24 cellular contexts compared by ENCODE assay signal in genomic region chr5:173816728-173817127, GRCh38.
"Had no signal": no experiment of that assay in that cellular context is flagged by ENCODE, and none has a peak within 500 bp of the region (broad histone marks: within the 10 kb centered on the region; RNA-seq: fewer than 3 reads in every experiment).

No MANE protein-coding gene starts in this region.

- H3K9ac ChIP-seq: neural progenitor cell had no signal

- H3K4me2 ChIP-seq: neural progenitor cell had no signal

- FAIRE-seq: endometrium, frontal cortex, small intestine had no signal

- H3K27me3 ChIP-seq: dorsolateral prefrontal cortex, heart left ventricle, neural progenitor cell, ovary, testis, tibial nerve had no signal

- H3K4me3 ChIP-seq: dorsolateral prefrontal cortex, heart left ventricle, lung, neural progenitor cell, ovary, testis, tibial nerve had no signal

- H3K36me3 ChIP-seq: heart left ventricle, neural progenitor cell, ovary, tibial nerve had no signal

- H3K36me3 Mint-ChIP-seq: neural progenitor cell had no signal

- ATAC-seq: heart left ventricle; left ventricle myocardium superior; naive thymus-derived CD4-positive, alpha-beta T cell; right cardiac atrium; stimulated activated effector memory CD8-positive, alpha-beta T cell treated with anti-CD3 and anti-CD28 coated beads, Interleukin-12 subunit alpha, Interleukin-12 subunit beta, amount 100 ng/mL, for 72 hours had no signal

- H3K27me3 Mint-ChIP-seq: progenitor cell of endocrine pancreas had no signal

- H3K4me3 Mint-ChIP-seq: naive thymus-derived CD4-positive, alpha-beta T cell; neural progenitor cell; stimulated activated effector memory CD8-positive, alpha-beta T cell treated with anti-CD3 and anti-CD28 coated beads, Interleukin-12 subunit alpha, Interleukin-12 subunit beta, amount 100 ng/mL, for 72 hours; stimulated activated naive CD8-positive, alpha-beta T cell treated with anti-CD3 and anti-CD28 coated beads, Interleukin-15, Interleukin-2, amounts not matched to agents 100 ng/mL and 50 ng/mL, for 24 hours had no signal

- DNase-seq: cortex of kidney; dorsolateral prefrontal cortex; effector CD8-positive, alpha-beta T cell; heart left ventricle; hippocampal formation; left colon; left ventricle myocardium superior; mesendoderm; naive thymus-derived CD4-positive, alpha-beta T cell; nucleus accumbens; ovary; right cardiac atrium; small intestine; stimulated activated CD4-positive, alpha-beta T cell treated with anti-CD3 and anti-CD28 coated beads, Interleukin-4, amount 100 ng/mL, for 1 hour; stimulated activated CD8-positive, alpha-beta memory T cell treated with anti-CD3 and anti-CD28 coated beads, Interleukin-4, amount 100 ng/mL, for 48 hours; testis had no signal

- H3K27ac Mint-ChIP-seq: naive thymus-derived CD4-positive, alpha-beta T cell; neural progenitor cell; progenitor cell of endocrine pancreas; stimulated activated effector memory CD8-positive, alpha-beta T cell treated with anti-CD3 and anti-CD28 coated beads, Interleukin-12 subunit alpha, Interleukin-12 subunit beta, amount 100 ng/mL, for 72 hours; stimulated activated naive CD8-positive, alpha-beta T cell treated with anti-CD3 and anti-CD28 coated beads, Interleukin-15, Interleukin-2, amounts not matched to agents 100 ng/mL and 50 ng/mL, for 24 hours had no signal

- H2AFZ ChIP-seq: neural progenitor cell had no signal

- H3K4me1 ChIP-seq: neural progenitor cell, testis, tibial nerve had no signal

- H3K27ac ChIP-seq: dorsolateral prefrontal cortex, heart left ventricle, neural progenitor cell, ovary, testis, tibial nerve had no signal

- H3K4me1 Mint-ChIP-seq: neural progenitor cell had no signal

- H3K9me3 ChIP-seq: ovary, testis had no signal
